Comparison of ENCODE assay signal across 8 cellular contexts in genomic region chr10:79241629-79241989, GRCh38.
DNase-seq lines count a peak whose midpoint lies in the region; ATAC-seq, FAIRE-seq and TF ChIP-seq lines count a peak whose summit lies in the region.

No MANE protein-coding gene starts in this region.

- WGBS in IMR-90 (ENCODE audit: extremely low coverage in 2 of 2, insufficient read length in 1 of 2), 2 experiments, result 50% methylated on average over 2 of the region's 5 CpGs; no CpG with 5 or more reads in 1 of the 2 experiments

- H3K9me1 ChIP-seq in IMR-90 (ENCODE audit: insufficient read depth, low read length), result peaks cover 55% of the 10 kb centered on the region

- no peaks in the 10 kb centered on the region for H3K9me3 ChIP-seq in AG04450 (ENCODE audit: control insufficient read depth, insufficient read depth, low read length)
- H3K9me3 ChIP-seq in IMR-90 (ENCODE audit: control insufficient read depth, insufficient read depth, low read length), result no peaks in the 10 kb centered on the region

- H3K27me3 Mint-ChIP-seq in neural crest cell (ENCODE audit: low read depth), result peaks cover 27% of the 10 kb centered on the region

- POLR2A ChIA-PET in AG04450 (lab: Yijun Ruan, JAX), result interaction anchor here (2.1 kb wide), 1 partner anchor 19 kb away, joined by 8 read pairs; no protein-coding TSS in a partner anchor
- POLR2A ChIA-PET in IMR-90 (lab: Charles Lee; ENCODE audit: unreplicated experiment), result no interaction called here

- no peak overlapping the region for H4K5ac ChIP-seq in IMR-90 (ENCODE audit: low read depth, low read length)

- no peaks in the 10 kb centered on the region for H3K36me3 Mint-ChIP-seq in neural crest cell (ENCODE audit: low read depth)

- H2BK20ac ChIP-seq in IMR-90 (ENCODE audit: low read depth, low read length), result no peak overlapping the region

- H3K27me3 ChIP-seq in AG04450 (ENCODE audit: control insufficient read depth, insufficient read depth, low read length) (no peaks in the 10 kb centered on the region), IMR-90 (ENCODE audit: control insufficient read depth, insufficient read depth, low read length) (no peaks in the 10 kb centered on the region)

- H3K4me3 ChIP-seq in AG04450 (ENCODE audit: low read depth, low read length) (no peak overlapping the region; the same call in 1 of the 2 replicates), IMR-90 (ENCODE audit: insufficient read depth, low read depth, low read length) (no peak overlapping the region), coronary artery (peak overlapping the region; percentile 81)

- H3K56ac ChIP-seq in IMR-90 (ENCODE audit: extremely low read depth, insufficient read depth, low read length), result no peak overlapping the region; the same call in 1 of the 2 replicates

- H3K9ac ChIP-seq in IMR-90 (ENCODE audit: low read depth, low read length), result peak overlapping the region; percentile 2; the same call in 1 of the 2 replicates

- H4K8ac ChIP-seq in IMR-90 (ENCODE audit: low read depth in 2 of 2, low read length in 2 of 2), result peak overlapping the region; percentile 50 to 82; a peak in 2 of 4 replicates

- H3K9me3 Mint-ChIP-seq in neural crest cell, result no peaks in the 10 kb centered on the region

- dilution Hi-C loops in IMR-90 (cut with HindIII; ENCODE audit: low sequenced_read_pairs, unreplicated experiment), result no loop called here

- peak overlapping the region; percentile 89 for H3K4me3 Mint-ChIP-seq in neural crest cell

- peak overlapping the region; percentile 83 for H3K14ac ChIP-seq in IMR-90 (replicated peaks; ENCODE audit: low read depth, low read length)

- H3K27ac ChIP-seq in AG04450 (ENCODE audit: low read depth, low read length) (peak overlapping the region; percentile 52), IMR-90 (ENCODE audit: insufficient read depth, low read length) (peak overlapping the region; percentile 19; the same call in 1 of the 2 replicates), coronary artery (peak overlapping the region; percentile 24 to 97)

- H2BK5ac ChIP-seq in IMR-90 (ENCODE audit: low read depth, low read length, poor library complexity, severe bottlenecking), result peak overlapping the region; percentile 49

- H4K20me1 ChIP-seq in IMR-90 (ENCODE audit: insufficient read depth, low read length), result peaks cover 86% of the 10 kb centered on the region

- in situ Hi-C loops in IMR-90 (cut with MboI; ENCODE audit: low sequenced_read_pairs), result no loop called here

- no peak overlapping the region for H2AFZ ChIP-seq in IMR-90 (replicated peaks; ENCODE audit: low read length, poor library complexity)

- DNase-seq in AG04450 (ENCODE audit: low read depth, low spot score), result no peak
- DNase-seq in IMR-90, result no peak
- no peak for DNase-seq in coronary artery (ENCODE audit: low spot score)
- no peak for DNase-seq in neural crest cell (ENCODE audit: low read depth, low spot score)
- DNase-seq in NCI-H82 treated with DMSO at 0.1 percent for 48 hours (lab: John Stamatoyannopoulos, UW; ENCODE audit: unreplicated experiment), result no peak
- no peak for DNase-seq in middle frontal gyrus (ENCODE audit: extremely low spot score, low spot score)
- no peak for DNase-seq in GM12892 (ENCODE audit: insufficient read length)
- DNase-seq in NCI-H2171 (lab: John Stamatoyannopoulos, UW), result no peak

- no peak overlapping the region for H3K18ac ChIP-seq in IMR-90 (ENCODE audit: low read depth, low read length)

- H3K4me1 Mint-ChIP-seq in neural crest cell, result peaks cover 80% of the 10 kb centered on the region

- H3K4ac ChIP-seq in IMR-90 (ENCODE audit: low read depth, low read length), result peak overlapping the region; percentile 61

- peaks cover 10% of the 10 kb centered on the region for H3K36me3 ChIP-seq in IMR-90 (ENCODE audit: control insufficient read depth, insufficient read depth, low read length)

- no peak for ATAC-seq in IMR-90 (ENCODE audit: low read depth)

- peaks cover 42 to 87% of the 10 kb centered on the region in 2 experiments for H3K79me1 ChIP-seq in IMR-90 (ENCODE audit: low read depth in 1 of 2, low read length in 2 of 2)

- H3K27ac Mint-ChIP-seq in neural crest cell (ENCODE audit: unreplicated experiment), result peak overlapping the region; percentile 52

- TF ChIP-seq CTCF in AG04450 (IDR thresholded peaks at IDR 0.05; ENCODE audit: low read depth, low read length), result no peak
- no peak for TF ChIP-seq CTCF in IMR-90 (conservative IDR thresholded peaks at IDR 0.05; ENCODE audit: low read depth, low read length)
- TF ChIP-seq CTCF in coronary artery (IDR thresholded peaks at IDR 0.05), result no peak
- no peak for TF ChIP-seq CTCF in neural crest cell (conservative IDR thresholded peaks at IDR 0.05)

- intact Hi-C loops in IMR-90 (cut with micrococcal nuclease), result no loop called here

- no peak overlapping the region for H2BK120ac ChIP-seq in IMR-90 (ENCODE audit: low read depth, low read length)

- H2AK9ac ChIP-seq in IMR-90 (replicated peaks; ENCODE audit: low read depth, low read length, poor library complexity), result peak overlapping the region; percentile 35

- H3K4me2 ChIP-seq in IMR-90 (ENCODE audit: low read depth, low read length), result peak overlapping the region; percentile 51

- no peak for FAIRE-seq in GM12892 (lab: Jason Lieb, UNC)

- H3K23ac ChIP-seq in IMR-90 (ENCODE audit: low read depth, low read length), result peak overlapping the region; percentile 71

- peak overlapping the region; percentile 57; the same call in 1 of the 3 replicates for H2BK15ac ChIP-seq in IMR-90 (ENCODE audit: low read depth, low read length)

- no TSS peak for BruUV-seq in IMR-90 (replicated peaks; lab: Mats Ljungman, UMichigan)

- TF ChIP-seq RAD21 in IMR-90 (IDR thresholded peaks at IDR 0.05; ENCODE audit: low read length), result no peak

- peaks cover 49% of the 10 kb centered on the region for H3K4me1 ChIP-seq in IMR-90 (ENCODE audit: control insufficient read depth, insufficient read depth, low read length)

- H2AK5ac ChIP-seq in IMR-90 (ENCODE audit: low read depth, low read length), result peak overlapping the region; percentile 81

- TF ChIP-seq POLR2A in IMR-90 (IDR thresholded peaks at IDR 0.05; ENCODE audit: low read depth, low read length), result no peak
- TF ChIP-seq POLR2A in GM12892 (IDR thresholded peaks at IDR 0.05; ENCODE audit: low read depth, low read length), result no peak

- CTCF ChIA-PET in AG04450 (lab: Charles Lee), result no interaction called here
- CTCF ChIA-PET in IMR-90 (lab: Yijun Ruan, JAX), result no interaction called here

- peak overlapping the region; percentile 44; the same call in 1 of the 2 replicates for H4K91ac ChIP-seq in IMR-90 (ENCODE audit: insufficient read depth, low read depth, low read length)

TF ChIP-seq in IMR-90, 13 proteins besides CTCF, POLR2A, EP300 and RAD21:
- TF ChIP-seq RFX5 (IDR thresholded peaks at IDR 0.05; ENCODE audit: low read depth, low read length) (no peak), CEBPB (IDR thresholded peaks at IDR 0.05; ENCODE audit: low read depth, low read length) (no peak), SMC3 (IDR thresholded peaks at IDR 0.05; ENCODE audit: low read depth, low read length) (no peak), CHD1 (IDR thresholded peaks at IDR 0.05; ENCODE audit: low read depth, low read length) (no peak), MAZ (IDR thresholded peaks at IDR 0.05; ENCODE audit: borderline replicate concordance, low read depth, low read length) (no peak), MXI1 (IDR thresholded peaks at IDR 0.05; ENCODE audit: borderline replicate concordance, low read depth, low read length) (no peak), ELK1 (IDR thresholded peaks at IDR 0.05; ENCODE audit: borderline replicate concordance, low read depth, low read length) (no peak), BHLHE40 (IDR thresholded peaks at IDR 0.05; ENCODE audit: low read depth, low read length) (no peak)
TF ChIP-seq in IMR-90: peak in this region for 0.
